Comparison of ENCODE assay signal across 19 cellular contexts in genomic region chr7:135361788-135362187, GRCh38.
DNase-seq lines count a peak whose midpoint lies in the region; ATAC-seq and TF ChIP-seq lines count a peak whose summit lies in the region.
"Had no signal": no experiment of that assay in that cellular context is flagged by ENCODE, and none has a peak within 500 bp of the region (broad histone marks: within the 10 kb centered on the region; RNA-seq: fewer than 3 reads in every experiment).

No MANE protein-coding gene starts in this region.

- in situ Hi-C loops in mammary epithelial cell (cut with MboI; ENCODE audit: low sequenced_read_pairs in 2 of 2): no loop called here

- H3K56ac ChIP-seq in mesendoderm (ENCODE audit: low read length): no peak overlapping the region

- H3K4me2 ChIP-seq in mammary epithelial cell (ENCODE audit: insufficient read depth, low read depth, low read length) (no peak overlapping the region), mesendoderm (ENCODE audit: low read length) (no peak overlapping the region)
- H3K4me2 ChIP-seq: BLaER1 had no signal

- 68% methylated on average over 5 of the region's 5 CpGs for WGBS in mammary epithelial cell (ENCODE audit: low coverage, missing lambda C conversion rate)
- WGBS in mesendoderm (ENCODE audit: extremely low coverage, insufficient coverage, low lambda C conversion rate): no CpG with 5 or more reads among the region's 5 CpGs

- no peaks in the 10 kb centered on the region for H3K79me2 ChIP-seq in mammary epithelial cell (ENCODE audit: insufficient read depth, low read length)
- H3K79me2 ChIP-seq in mesendoderm (ENCODE audit: control insufficient read depth, insufficient read depth, low read length): no peaks in the 10 kb centered on the region

- POLR2A ChIA-PET in MCF 10A (lab: Yijun Ruan, JAX): interaction anchor here (0.7 kb wide), 2 partner anchors 493 to 528 kb away, joined by 3 to 4 read pairs; no protein-coding TSS in a partner anchor

- H2AFZ ChIP-seq in mammary epithelial cell (ENCODE audit: low read depth, low read length): no peak overlapping the region
- H2AFZ ChIP-seq: GM23248 had no signal

- no peaks in the 10 kb centered on the region for H4K20me1 ChIP-seq in mammary epithelial cell (ENCODE audit: insufficient read depth, low read length)
- H4K20me1 ChIP-seq: BLaER1 had no signal

- H3K9me3 Mint-ChIP-seq in MCF 10A (ENCODE audit: unreplicated experiment): no peaks in the 10 kb centered on the region
- no peaks in the 10 kb centered on the region for H3K9me3 Mint-ChIP-seq in endothelial cell (ENCODE audit: unreplicated experiment)
- H3K9me3 Mint-ChIP-seq: CD8-positive, alpha-beta T cell had no signal

- H2BK15ac ChIP-seq in mesendoderm (replicated peaks; ENCODE audit: low read depth): no peak overlapping the region

- H2BK120ac ChIP-seq in mesendoderm (ENCODE audit: low read depth, low read length): no peak overlapping the region

- intact Hi-C loops in mammary epithelial cell (cut with micrococcal nuclease): no loop called here
- intact Hi-C loops in MCF 10A (cut with micrococcal nuclease): no loop called here

- H3K4me3 ChIP-seq in mammary epithelial cell (replicated peaks in 1 of 3; ENCODE audit: insufficient read depth in 1 of 3, low read depth in 2 of 3, low read length in 3 of 3): no peak overlapping the region
- no peak overlapping the region for H3K4me3 ChIP-seq in H7 (ENCODE audit: insufficient read depth, low read depth, low read length)
- H3K4me3 ChIP-seq in mesendoderm (ENCODE audit: low read length): no peak overlapping the region
- H3K4me3 ChIP-seq: BLaER1, GM23248, Peyer's patch had no signal

- no peaks in the 10 kb centered on the region for H3K9me3 ChIP-seq in mammary epithelial cell (replicated peaks; ENCODE audit: insufficient read depth, low read length)
- H3K9me3 ChIP-seq: BLaER1, Peyer's patch had no signal

- H3K27ac ChIP-seq in mammary epithelial cell (ENCODE audit: insufficient read depth, low read depth, low read length): no peak overlapping the region
- no peak overlapping the region for H3K27ac ChIP-seq in mesendoderm (ENCODE audit: low read depth, low read length)
- H3K27ac ChIP-seq: BLaER1, GM23248, Peyer's patch had no signal

- H3K4me3 Mint-ChIP-seq in MCF 10A (ENCODE audit: unreplicated experiment) (no peak overlapping the region), endothelial cell (ENCODE audit: unreplicated experiment) (no peak overlapping the region)
- H3K4me3 Mint-ChIP-seq: CD8-positive, alpha-beta T cell had no signal

- no peak overlapping the region for H3K4ac ChIP-seq in mesendoderm (ENCODE audit: low read depth, low read length)

- no peak overlapping the region for H4K8ac ChIP-seq in mesendoderm (ENCODE audit: low read depth, low read length)

- BruUV-seq in mammary epithelial cell (replicated peaks; lab: Mats Ljungman, UMichigan): TSS peak; percentile 62
- no TSS peak for BruUV-seq in MCF 10A (replicated peaks; lab: Mats Ljungman, UMichigan)

- CTCF ChIA-PET in mammary epithelial cell (lab: Charles Lee; ENCODE audit: low non-redundant PET): no interaction called here
- CTCF ChIA-PET in MCF 10A (lab: Yijun Ruan, JAX): no interaction called here

- H3K36me3 ChIP-seq in mammary epithelial cell (ENCODE audit: insufficient read depth, low read length) (peaks cover 3% of the 10 kb centered on the region), H7 (replicated peaks; ENCODE audit: control insufficient read depth, insufficient read depth, low read length) (no peaks in the 10 kb centered on the region), mesendoderm (ENCODE audit: control insufficient read depth, insufficient read depth, low read length) (no peaks in the 10 kb centered on the region)

- H3K4me1 ChIP-seq in mammary epithelial cell (ENCODE audit: insufficient read depth, low read length): no peaks in the 10 kb centered on the region
- no peaks in the 10 kb centered on the region for H3K4me1 ChIP-seq in mesendoderm (ENCODE audit: control insufficient read depth, low read depth, low read length)
- H3K4me1 ChIP-seq: BLaER1, Peyer's patch had no signal

- ATAC-seq in GM21723 (IDR thresholded peaks at IDR 0.05; ENCODE audit: unreplicated experiment): no peak
- ATAC-seq: CD8-positive, alpha-beta T cell; Right ventricle myocardium inferior had no signal

- TF ChIP-seq CTCF in mammary epithelial cell (conservative IDR thresholded peaks at IDR 0.05 in 1 of 2, IDR thresholded peaks at IDR 0.05 in 1 of 2; ENCODE audit: extremely low read depth in 1 of 2, insufficient read depth in 1 of 2, low read depth in 1 of 2, low read length in 2 of 2) (no peak), MCF 10A (IDR thresholded peaks at IDR 0.05; ENCODE audit: unreplicated experiment) (no peak), endothelial cell (IDR thresholded peaks at IDR 0.05; ENCODE audit: unreplicated experiment) (no peak)

- DNase-seq in mammary epithelial cell (no peak), MCF 10A (ENCODE audit: unreplicated experiment) (no peak), H7 (peak; percentile 20), amniotic epithelial cell (ENCODE audit: low read depth) (peak; percentile 5), mesendoderm (peak; percentile 57), DMS53 treated with DMSO at 0.1 percent for 48 hours (lab: John Stamatoyannopoulos, UW; ENCODE audit: unreplicated experiment) (no peak), endothelial cell (ENCODE audit: low spot score) (no peak)
- DNase-seq: CD8-positive, alpha-beta T cell; GDM1; GM23248; KBM-7; MV-4-11; NCI-H1694 treated with DMSO at 0.1 percent for 48 hours; NCI-H2227 treated with DMSO at 0.1 percent for 48 hours; NCI-H510A treated with DMSO at 0.1 percent for 48 hours; Peyer's patch had no signal

- H2AK5ac ChIP-seq in mesendoderm (ENCODE audit: low read length): no peak overlapping the region

- no peak overlapping the region for H3K23ac ChIP-seq in mesendoderm (ENCODE audit: low read length)

- no peaks in the 10 kb centered on the region for H3K79me1 ChIP-seq in mesendoderm (ENCODE audit: low read length)

- H2BK5ac ChIP-seq in mesendoderm (ENCODE audit: low read length): no peak overlapping the region

- H3K27me3 ChIP-seq in mammary epithelial cell (ENCODE audit: insufficient read depth, low read length) (no peaks in the 10 kb centered on the region), H7 (ENCODE audit: control insufficient read depth, insufficient read depth, low read length) (no peaks in the 10 kb centered on the region), mesendoderm (ENCODE audit: insufficient read depth, low read length, poor library complexity) (no peaks in the 10 kb centered on the region)
- H3K27me3 ChIP-seq: BLaER1, Peyer's patch had no signal

- dilution Hi-C loops in mammary epithelial cell (cut with HindIII; ENCODE audit: low sequenced_read_pairs): no loop called here

- H3K27ac Mint-ChIP-seq in MCF 10A (ENCODE audit: low read depth, unreplicated experiment) (no peak overlapping the region), endothelial cell (ENCODE audit: unreplicated experiment) (no peak overlapping the region)
- H3K27ac Mint-ChIP-seq: CD8-positive, alpha-beta T cell had no signal

- H3K4me1 Mint-ChIP-seq in MCF 10A (ENCODE audit: insufficient read depth, unreplicated experiment) (no peaks in the 10 kb centered on the region), endothelial cell (ENCODE audit: unreplicated experiment) (no peaks in the 10 kb centered on the region)

- H3K36me3 Mint-ChIP-seq in MCF 10A (ENCODE audit: insufficient read depth, unreplicated experiment) (peaks cover 27% of the 10 kb centered on the region), endothelial cell (ENCODE audit: low read depth, unreplicated experiment) (peaks cover 20% of the 10 kb centered on the region)

- no peaks in the 10 kb centered on the region for H3K27me3 Mint-ChIP-seq in MCF 10A (ENCODE audit: insufficient read depth, unreplicated experiment)
- H3K27me3 Mint-ChIP-seq in endothelial cell (ENCODE audit: unreplicated experiment): peaks cover 2% of the 10 kb centered on the region

- H4K5ac ChIP-seq in mesendoderm (ENCODE audit: low read length): no peak overlapping the region

- no peak overlapping the region for H3K9ac ChIP-seq in mammary epithelial cell (ENCODE audit: insufficient read depth, low read length)
- H3K9ac ChIP-seq in mesendoderm (ENCODE audit: low read length): no peak overlapping the region
- H3K9ac ChIP-seq: BLaER1, GM23248 had no signal

- H3K18ac ChIP-seq in mesendoderm (ENCODE audit: low read length): no peak overlapping the region

Comparison
In these comparisons a context has a peak if more than half of its experiments do, and no peak if none do; other contexts are left out.
1. DNase-seq: peak in H7 (single experiment), amniotic epithelial cell (single experiment) and mesendoderm (single experiment); none in mammary epithelial cell (single experiment), MCF 10A (single experiment), DMS53 treated with DMSO at 0.1 percent for 48 hours (single experiment) and endothelial cell (single experiment).